9 cellular contexts compared by ENCODE assay signal in genomic region chr2:60998628-60999545, GRCh38. TPM values are rescaled to one million over a fixed set of nuclear protein-coding genes. Genes with fewer than 3 reads are reported as not detected.
DNase-seq lines count a peak whose midpoint lies in the region; ATAC-seq, FAIRE-seq and TF ChIP-seq lines count a peak whose summit lies in the region.
"Had no signal": no experiment of that assay in that cellular context is flagged by ENCODE, and none has a peak within 500 bp of the region (broad histone marks: within the 10 kb centered on the region; RNA-seq: fewer than 3 reads in every experiment).

No MANE protein-coding gene starts in this region.

- H3K36me3 Mint-ChIP-seq in natural killer cell (no peaks in the 10 kb centered on the region), nephron progenitor cell (ENCODE audit: low read depth) (peaks cover 3% of the 10 kb centered on the region)
- no peaks in the 10 kb centered on the region for H3K36me3 Mint-ChIP-seq in natural killer cell treated with Interleukin-12 subunit alpha and Interleukin-12 subunit beta and Interleukin-15 and Interleukin-18, amount 100 ng/mL, for 72 hours
- H3K36me3 Mint-ChIP-seq in stimulated activated effector memory CD8-positive, alpha-beta T cell treated with anti-CD3 and anti-CD28 coated beads, Interleukin-12 subunit alpha, Interleukin-12 subunit beta, amount 100 ng/mL, for 72 hours = no peaks in the 10 kb centered on the region

- CTCF ChIA-PET in PC-9 (lab: Charles Lee) = interaction anchor here (0.6 to 1.3 kb wide), 4 partner anchors 116 to 303 kb away, joined by 3 to 5 read pairs (median 3); no protein-coding TSS in a partner anchor

- H3K27me3 Mint-ChIP-seq in natural killer cell (ENCODE audit: low read depth in 2 of 2) (no peaks in the 10 kb centered on the region), nephron progenitor cell (ENCODE audit: low read depth, poor library complexity) (no peaks in the 10 kb centered on the region)
- H3K27me3 Mint-ChIP-seq in natural killer cell treated with Interleukin-12 subunit alpha and Interleukin-12 subunit beta and Interleukin-15 and Interleukin-18, amount 100 ng/mL, for 72 hours = no peaks in the 10 kb centered on the region

- H3K36me3 ChIP-seq in Karpas-422 (ENCODE audit: insufficient read depth, low read length) = no peaks in the 10 kb centered on the region
- no peaks in the 10 kb centered on the region for H3K36me3 ChIP-seq in PC-9 (ENCODE audit: low read depth)

- H3K9ac ChIP-seq in Karpas-422 (ENCODE audit: low read length) = no peak overlapping the region

- H3K27me3 ChIP-seq in Karpas-422 (ENCODE audit: low read length) (no peaks in the 10 kb centered on the region), PC-9 (ENCODE audit: insufficient read depth, low read depth) (no peaks in the 10 kb centered on the region)

- H3K4me3 Mint-ChIP-seq in natural killer cell (no peak overlapping the region), nephron progenitor cell (no peak overlapping the region)
- H3K4me3 Mint-ChIP-seq in natural killer cell treated with Interleukin-12 subunit alpha and Interleukin-12 subunit beta and Interleukin-15 and Interleukin-18, amount 100 ng/mL, for 72 hours = no peak overlapping the region
- no peak overlapping the region for H3K4me3 Mint-ChIP-seq in stimulated activated effector memory CD8-positive, alpha-beta T cell treated with anti-CD3 and anti-CD28 coated beads, Interleukin-12 subunit alpha, Interleukin-12 subunit beta, amount 100 ng/mL, for 72 hours

- no peaks in the 10 kb centered on the region for H3K79me2 ChIP-seq in Karpas-422 (ENCODE audit: low read length)
- H3K79me2 ChIP-seq in PC-9 (ENCODE audit: low read depth) = no peaks in the 10 kb centered on the region

- BruUV-seq in PC-9 (replicated peaks; lab: Mats Ljungman, UMichigan) = no TSS peak

- no peaks in the 10 kb centered on the region for H4K20me1 ChIP-seq in Karpas-422 (ENCODE audit: insufficient read depth, low read depth, low read length)
- H4K20me1 ChIP-seq in PC-9 (ENCODE audit: insufficient read depth) = no peaks in the 10 kb centered on the region

- peaks cover 6 to 9% of the 10 kb centered on the region in 2 donors for H3K4me1 Mint-ChIP-seq in natural killer cell
- H3K4me1 Mint-ChIP-seq in natural killer cell treated with Interleukin-12 subunit alpha and Interleukin-12 subunit beta and Interleukin-15 and Interleukin-18, amount 100 ng/mL, for 72 hours (ENCODE audit: low read depth in 2 of 2) = peaks cover 4 to 6% of the 10 kb centered on the region in 2 donors
- H3K4me1 Mint-ChIP-seq in nephron progenitor cell = no peaks in the 10 kb centered on the region
- no peaks in the 10 kb centered on the region for H3K4me1 Mint-ChIP-seq in stimulated activated effector memory CD8-positive, alpha-beta T cell treated with anti-CD3 and anti-CD28 coated beads, Interleukin-12 subunit alpha, Interleukin-12 subunit beta, amount 100 ng/mL, for 72 hours

- ATAC-seq in natural killer cell = peak; percentile 90 to 93 (median 91)
- no peak for ATAC-seq in natural killer cell treated with Interleukin-12 subunit alpha and Interleukin-12 subunit beta and Interleukin-15 and Interleukin-18, amount 100 ng/mL, for 72 hours
- no peak for ATAC-seq in stimulated activated effector memory CD8-positive, alpha-beta T cell treated with anti-CD3 and anti-CD28 coated beads, Interleukin-12 subunit alpha, Interleukin-12 subunit beta, amount 100 ng/mL, for 72 hours
- ATAC-seq in GM18870 (IDR thresholded peaks at IDR 0.05; ENCODE audit: unreplicated experiment) = no peak

- POLR2A ChIA-PET in PC-9 (lab: Charles Lee; ENCODE audit: unreplicated experiment) = interaction anchor here (0.7 kb wide), 1 partner anchor 285 kb away, joined by 4 read pairs; no protein-coding TSS in a partner anchor

- DNase-seq in natural killer cell (peak; percentile 55), Karpas-422 (peak; percentile 92), PC-9 (no peak), nephron progenitor cell (no peak)
- no peak for DNase-seq in natural killer cell treated with Interleukin-12 subunit alpha and Interleukin-12 subunit beta and Interleukin-15 and Interleukin-18, amount 100 ng/mL, for 72 hours (ENCODE audit: low spot score)
- DNase-seq in stimulated activated effector memory CD8-positive, alpha-beta T cell treated with anti-CD3 and anti-CD28 coated beads, Interleukin-12 subunit alpha, Interleukin-12 subunit beta, amount 100 ng/mL, for 72 hours (ENCODE audit: low spot score in 2 of 2) = no peak

- no peak overlapping the region for H3K4me3 ChIP-seq in Karpas-422 (ENCODE audit: low read length)
- H3K4me3 ChIP-seq in PC-9 = no peak overlapping the region

- H3K9me2 ChIP-seq in Karpas-422 (replicated peaks; ENCODE audit: insufficient read depth, low read length) (no peaks in the 10 kb centered on the region), PC-9 (ENCODE audit: insufficient read depth) (no peaks in the 10 kb centered on the region)

- intact Hi-C loops in natural killer cell (cut with micrococcal nuclease) = loop anchor here (1.0 kb wide), 3 partner anchors 180 to 292 kb away; no protein-coding TSS in a partner anchor
- intact Hi-C loops in PC-9 (cut with micrococcal nuclease; ENCODE audit: unreplicated experiment) = loop anchor here (1.0 to 5.0 kb wide), 4 partner anchors 117 to 292 kb away; partner anchors contain the start of gene REL

- H3F3A ChIP-seq in PC-9 (ENCODE audit: insufficient read depth, low read depth) = no peaks in the 10 kb centered on the region

- H3K4me1 ChIP-seq in Karpas-422 (ENCODE audit: low read length) (peaks cover 40% of the 10 kb centered on the region), PC-9 (replicated peaks; ENCODE audit: insufficient read depth) (no peaks in the 10 kb centered on the region)

- peak; percentile 83 for FAIRE-seq in endometrium (lab: Jason Lieb, UNC)
- FAIRE-seq: colon had no signal

- no peak overlapping the region for H3K4me2 ChIP-seq in Karpas-422 (ENCODE audit: low read depth, low read length, poor library complexity, severe bottlenecking)
- H3K4me2 ChIP-seq in PC-9 = no peak overlapping the region

- peak; percentile 86 for TF ChIP-seq CTCF in natural killer cell (IDR thresholded peaks at IDR 0.05)
- peak; percentile 89 for TF ChIP-seq CTCF in PC-9 (conservative IDR thresholded peaks at IDR 0.05)
- peak; percentile 77 for TF ChIP-seq CTCF in nephron progenitor cell (IDR thresholded peaks at IDR 0.05)

- H3K27ac Mint-ChIP-seq in natural killer cell (peak overlapping the region; percentile 24 to 48), nephron progenitor cell (no peak overlapping the region)
- H3K27ac Mint-ChIP-seq in natural killer cell treated with Interleukin-12 subunit alpha and Interleukin-12 subunit beta and Interleukin-15 and Interleukin-18, amount 100 ng/mL, for 72 hours = no peak overlapping the region
- H3K27ac Mint-ChIP-seq in stimulated activated effector memory CD8-positive, alpha-beta T cell treated with anti-CD3 and anti-CD28 coated beads, Interleukin-12 subunit alpha, Interleukin-12 subunit beta, amount 100 ng/mL, for 72 hours = no peak overlapping the region

- H3K9me3 Mint-ChIP-seq in natural killer cell (no peaks in the 10 kb centered on the region), nephron progenitor cell (peaks cover 5% of the 10 kb centered on the region)
- no peaks in the 10 kb centered on the region for H3K9me3 Mint-ChIP-seq in natural killer cell treated with Interleukin-12 subunit alpha and Interleukin-12 subunit beta and Interleukin-15 and Interleukin-18, amount 100 ng/mL, for 72 hours
- H3K9me3 Mint-ChIP-seq in stimulated activated effector memory CD8-positive, alpha-beta T cell treated with anti-CD3 and anti-CD28 coated beads, Interleukin-12 subunit alpha, Interleukin-12 subunit beta, amount 100 ng/mL, for 72 hours = no peaks in the 10 kb centered on the region

- H3K27ac ChIP-seq in Karpas-422 (ENCODE audit: low read length) (peak overlapping the region; percentile 72), PC-9 (no peak overlapping the region)

- H2AFZ ChIP-seq in Karpas-422 (ENCODE audit: low read length) = no peak overlapping the region
- no peak overlapping the region for H2AFZ ChIP-seq in PC-9

- no peaks in the 10 kb centered on the region for H3K9me3 ChIP-seq in Karpas-422 (ENCODE audit: low read length)
- no peaks in the 10 kb centered on the region for H3K9me3 ChIP-seq in PC-9 (ENCODE audit: insufficient read depth, low read depth)

RNA-seq across cellular contexts. Expression of gene PEX13, which starts 18.6 kb away (rescaled TPM):
- 10 to 100 TPM; 15.8 to 18.1 (median 17.9) TPM for total RNA-seq in natural killer cell
- 10 to 100 TPM; 15.9 to 25.8 TPM for total RNA-seq in natural killer cell treated with Interleukin-12 subunit alpha and Interleukin-12 subunit beta and Interleukin-15 and Interleukin-18, amount 100 ng/mL, for 72 hours
- total RNA-seq in Karpas-422 (2014; rRNA removed; shearing (Covaris generic); ENCODE audit: low replicate concordance) = 17.4 and 32.6 TPM in 2 replicates
- 28.4 and 32.4 TPM in 2 replicates for total RNA-seq in PC-9 (2021)

RNA-seq across cellular contexts. Expression of gene PUS10, which starts 19.2 kb away (rescaled TPM):
- total RNA-seq in natural killer cell = 10 to 100 TPM in 1 of 3 donors, 1 to 10 TPM in 2; 7.2 to 15.2 (median 8.4) TPM
- total RNA-seq in natural killer cell treated with Interleukin-12 subunit alpha and Interleukin-12 subunit beta and Interleukin-15 and Interleukin-18, amount 100 ng/mL, for 72 hours = 10 to 100 TPM; 12.6 to 18.5 TPM
- total RNA-seq in Karpas-422 (2014; rRNA removed; shearing (Covaris generic); ENCODE audit: low replicate concordance) = 11.8 and 18.8 TPM in 2 replicates
- total RNA-seq in PC-9 (2021) = 4.5 and 5.1 TPM in 2 replicates

Comparison
In these comparisons a context has a peak if more than half of its experiments do, and no peak if none do; other contexts are left out.
1. ATAC-seq: peak in natural killer cell (3 of 3); none in natural killer cell treated with Interleukin-12 subunit alpha and Interleukin-12 subunit beta and Interleukin-15 and Interleukin-18, amount 100 ng/mL, for 72 hours (0 of 2), stimulated activated effector memory CD8-positive, alpha-beta T cell treated with anti-CD3 and anti-CD28 coated beads, Interleukin-12 subunit alpha, Interleukin-12 subunit beta, amount 100 ng/mL, for 72 hours (single experiment) and GM18870 (single experiment).
2. DNase-seq: peak in natural killer cell (single experiment) and Karpas-422 (single experiment); none in natural killer cell treated with Interleukin-12 subunit alpha and Interleukin-12 subunit beta and Interleukin-15 and Interleukin-18, amount 100 ng/mL, for 72 hours (single experiment), PC-9 (0 of 2), nephron progenitor cell (single experiment) and stimulated activated effector memory CD8-positive, alpha-beta T cell treated with anti-CD3 and anti-CD28 coated beads, Interleukin-12 subunit alpha, Interleukin-12 subunit beta, amount 100 ng/mL, for 72 hours (0 of 2).
3. H3K27ac Mint-ChIP-seq: peak in natural killer cell (2 of 2); none in natural killer cell treated with Interleukin-12 subunit alpha and Interleukin-12 subunit beta and Interleukin-15 and Interleukin-18, amount 100 ng/mL, for 72 hours (0 of 2), nephron progenitor cell (single experiment) and stimulated activated effector memory CD8-positive, alpha-beta T cell treated with anti-CD3 and anti-CD28 coated beads, Interleukin-12 subunit alpha, Interleukin-12 subunit beta, amount 100 ng/mL, for 72 hours (single experiment).
4. Peak in every context shown above with its lines, with median percentiles within 50 percentile points of each other: CTCF ChIP-seq.